ENCODE assay signal across 8 cellular contexts in genomic region chr17:30116661-30117547, GRCh38. TPM values are rescaled to one million over a fixed set of nuclear protein-coding genes. Genes with fewer than 3 reads are reported as not detected.
DNase-seq lines count a peak whose midpoint lies in the region; ATAC-seq and FAIRE-seq lines count a peak whose summit lies in the region.

NSRP1 (plus strand) TSS chr17:30116816; CDS start chr17:30116844, 28 bp downstream.

- peak within 1 kb of the TSS; percentile 94 to 100 (median 99) for H3K27ac Mint-ChIP-seq in CD4-positive, alpha-beta memory T cell

- CTCF ChIA-PET in CD4-positive, alpha-beta memory T cell (lab: Charles Lee; ENCODE audit: partially characterized antibody): interaction anchor here (1.0 to 1.5 kb wide), 4 partner anchors 9 to 260 kb away, joined by 3 to 6 read pairs (median 4); no protein-coding TSS in a partner anchor
- CTCF ChIA-PET in activated CD8-positive, alpha-beta memory T cell treated with anti-CD3 and anti-CD28 coated beads for 36 hours (lab: Charles Lee): interaction anchor here (2.5 kb wide), 1 partner anchor 12 kb away, joined by 10 read pairs; no protein-coding TSS in a partner anchor

- intact Hi-C loops in CD4-positive, alpha-beta memory T cell (cut with micrococcal nuclease): loop anchor here (5.0 kb wide), 2 partner anchors 175 to 360 kb away; partner anchors contain the start of genes BLMH and GOSR1

- peak; percentile 90 to 93 (median 90) for DNase-seq in CD4-positive, alpha-beta memory T cell
- DNase-seq in HTR-8/SVneo (ENCODE audit: insufficient read length, low spot score): peak; percentile 96
- peak; percentile 88 for DNase-seq in NOMO-1 treated with DMSO at 0.1 percent for 48 hours (lab: John Stamatoyannopoulos, UW; ENCODE audit: unreplicated experiment)
- DNase-seq in effector memory CD4-positive, alpha-beta T cell: peak; percentile 73 to 86 (median 84)
- DNase-seq in lung microvascular endothelial cell (ENCODE audit: low read depth in 2 of 2): peak; percentile 96 to 98
- DNase-seq in stimulated activated CD4-positive, alpha-beta T cell treated with anti-CD3 and anti-CD28 coated beads, TNF-alpha, amount 100 ng/mL, for 4 hours (ENCODE audit: low read depth in 3 of 3): peak; percentile 84 to 92 (median 85)

- H3K9me3 Mint-ChIP-seq in CD4-positive, alpha-beta memory T cell: no peaks in the 10 kb centered on the region

- peak; percentile 97 for FAIRE-seq in HTR-8/SVneo (lab: Jason Lieb, UNC)

- peaks cover 28 to 54% (median 39%) of the 10 kb centered on the region in 4 donors for H3K4me1 Mint-ChIP-seq in CD4-positive, alpha-beta memory T cell

- POLR2A ChIA-PET in CD4-positive, alpha-beta memory T cell (lab: Charles Lee; ENCODE audit: partially characterized antibody): interaction anchor here (0.6 to 1.6 kb wide), 5 partner anchors 12 to 216 kb away, joined by 3 to 10 read pairs (median 4); no protein-coding TSS in a partner anchor
- POLR2A ChIA-PET in activated CD8-positive, alpha-beta memory T cell treated with anti-CD3 and anti-CD28 coated beads for 36 hours (lab: Charles Lee): interaction anchor here (0.6 to 1.3 kb wide), 3 partner anchors 12 to 937 kb away, joined by 3 read pairs; partner anchors contain the start of gene MYO18A

- H3K27me3 ChIP-seq in CD4-positive, alpha-beta memory T cell (ENCODE audit: insufficient read depth, low read length): no peaks in the 10 kb centered on the region
- no peaks in the 10 kb centered on the region for H3K27me3 ChIP-seq in effector memory CD4-positive, alpha-beta T cell (replicated peaks; ENCODE audit: control insufficient read depth, insufficient read depth, low read length, poor library complexity, severe bottlenecking)

- peaks cover 3 to 30% of the 10 kb centered on the region in 2 donors for H3K36me3 Mint-ChIP-seq in CD4-positive, alpha-beta memory T cell

- peak within 1 kb of the TSS; percentile 95 to 100 (median 98) for H3K4me3 Mint-ChIP-seq in CD4-positive, alpha-beta memory T cell

- H3K4me1 ChIP-seq in CD4-positive, alpha-beta memory T cell (ENCODE audit: insufficient read depth, low read length): peaks cover 36% of the 10 kb centered on the region
- peaks cover 9% of the 10 kb centered on the region for H3K4me1 ChIP-seq in effector memory CD4-positive, alpha-beta T cell (ENCODE audit: control insufficient read depth, insufficient read depth, low read length, poor library complexity, severe bottlenecking)

- no peaks in the 10 kb centered on the region for H3K9me3 ChIP-seq in CD4-positive, alpha-beta memory T cell (ENCODE audit: control insufficient read depth in 1 of 2, low read length in 2 of 2)
- no peaks in the 10 kb centered on the region for H3K9me3 ChIP-seq in effector memory CD4-positive, alpha-beta T cell (ENCODE audit: control insufficient read depth, low read length)

- peaks cover under 1% of the 10 kb centered on the region in 2 donors for H3K27me3 Mint-ChIP-seq in CD4-positive, alpha-beta memory T cell

- H3K36me3 ChIP-seq in CD4-positive, alpha-beta memory T cell (ENCODE audit: insufficient read depth, low read length): no peaks in the 10 kb centered on the region
- no peaks in the 10 kb centered on the region for H3K36me3 ChIP-seq in effector memory CD4-positive, alpha-beta T cell (ENCODE audit: control insufficient read depth, insufficient read depth, low read length)

- ATAC-seq in GM19463 (IDR thresholded peaks at IDR 0.05; ENCODE audit: unreplicated experiment): peak; percentile 88

- H3K4me3 ChIP-seq in CD4-positive, alpha-beta memory T cell (ENCODE audit: low read length in 2 of 2): peak within 1 kb of the TSS; percentile 95 to 100
- H3K4me3 ChIP-seq in effector memory CD4-positive, alpha-beta T cell (ENCODE audit: insufficient read depth, low read depth, low read length, poor library complexity, severe bottlenecking): peak within 1 kb of the TSS; percentile 92

- H3K27ac ChIP-seq in CD4-positive, alpha-beta memory T cell (ENCODE audit: low read depth, low read length): peak within 1 kb of the TSS; percentile 94
- H3K27ac ChIP-seq in effector memory CD4-positive, alpha-beta T cell (ENCODE audit: insufficient read depth, low read length, poor library complexity, severe bottlenecking): peak within 1 kb of the TSS; percentile 97

RNA-seq across cellular contexts. Expression of gene NSRP1, which starts in this region (rescaled TPM):
- 10 to 100 TPM; 31.5 to 32.2 TPM for total RNA-seq in CD4-positive, alpha-beta memory T cell
- polyA plus RNA-seq in CD4-positive, alpha-beta memory T cell: 10 to 100 TPM; 12.1 to 39.9 TPM
- total RNA-seq in activated CD8-positive, alpha-beta memory T cell treated with anti-CD3 and anti-CD28 coated beads for 36 hours: 10 to 100 TPM; 25.3 to 26.2 TPM
- 6.5 and 12.5 TPM in 2 replicates for total RNA-seq in lung microvascular endothelial cell

Comparison
In these comparisons a context has a peak if more than half of its experiments do, and no peak if none do; other contexts are left out.
1. Peak in every context shown above with its lines: DNase-seq, ATAC-seq, H3K4me3 ChIP-seq and H3K27ac ChIP-seq.